In genomic region chr15:31372635-31373091, GRCh38 we compare ENCODE assay signal across 10 cellular contexts. TPM values are rescaled to one million over a fixed set of nuclear protein-coding genes. Genes with fewer than 3 reads are reported as not detected.
DNase-seq lines count a peak whose midpoint lies in the region; ATAC-seq, FAIRE-seq and TF ChIP-seq lines count a peak whose summit lies in the region.
"Had no signal": no experiment of that assay in that cellular context is flagged by ENCODE, and none has a peak within 500 bp of the region (broad histone marks: within the 10 kb centered on the region; RNA-seq: fewer than 3 reads in every experiment).

No MANE protein-coding gene starts in this region.

- H3K4me1 ChIP-seq in mammary epithelial cell (ENCODE audit: insufficient read depth, low read length) = peaks cover 18% of the 10 kb centered on the region
- H3K4me1 ChIP-seq in keratinocyte (ENCODE audit: control insufficient read depth, extremely low read depth, insufficient read depth, low read length) = peaks cover 43% of the 10 kb centered on the region
- peaks cover 29% of the 10 kb centered on the region for H3K4me1 ChIP-seq in testis

- in situ Hi-C loops in mammary epithelial cell (cut with MboI; ENCODE audit: low sequenced_read_pairs in 2 of 2) = no loop called here

- no peak for TF ChIP-seq POLR2A in testis (IDR thresholded peaks at IDR 0.05)

- H4K20me1 ChIP-seq in mammary epithelial cell (ENCODE audit: insufficient read depth, low read length) = no peaks in the 10 kb centered on the region
- H4K20me1 ChIP-seq in keratinocyte (ENCODE audit: control insufficient read depth, extremely low read depth, insufficient read depth, low read length) = peaks cover 2% of the 10 kb centered on the region

- TF ChIP-seq CTCF in mammary epithelial cell (conservative IDR thresholded peaks at IDR 0.05 in 1 of 2, IDR thresholded peaks at IDR 0.05 in 1 of 2; ENCODE audit: extremely low read depth in 1 of 2, insufficient read depth in 1 of 2, low read depth in 1 of 2, low read length in 2 of 2) = no peak
- no peak for TF ChIP-seq CTCF in keratinocyte (optimal IDR thresholded peaks at IDR 0.05 in 1 of 3, IDR thresholded peaks at IDR 0.05 in 1 of 3, conservative IDR thresholded peaks at IDR 0.05 in 1 of 3; ENCODE audit: extremely low read depth in 1 of 3, insufficient read depth in 2 of 3, low read length in 3 of 3)
- TF ChIP-seq CTCF in testis (IDR thresholded peaks at IDR 0.05) = no peak

- CTCF ChIA-PET in mammary epithelial cell (lab: Charles Lee; ENCODE audit: low non-redundant PET) = no interaction called here

- H3K4me3 ChIP-seq in mammary epithelial cell (replicated peaks in 1 of 3; ENCODE audit: insufficient read depth in 1 of 3, low read depth in 2 of 3, low read length in 3 of 3) (no peak overlapping the region), keratinocyte (ENCODE audit: control insufficient read depth in 2 of 3, extremely low read depth in 1 of 3, insufficient read depth in 2 of 3, low read depth in 1 of 3, low read length in 3 of 3) (no peak overlapping the region), testis (no peak overlapping the region)
- H3K4me3 ChIP-seq: thoracic aorta had no signal

- H3K79me2 ChIP-seq in mammary epithelial cell (ENCODE audit: insufficient read depth, low read length) (peaks cover 84% of the 10 kb centered on the region), keratinocyte (ENCODE audit: control insufficient read depth, insufficient read depth, low read length) (peaks cover 70% of the 10 kb centered on the region)

- FAIRE-seq in keratinocyte (lab: Jason Lieb, UNC) = peak; percentile 77

- H3K36me3 ChIP-seq in mammary epithelial cell (ENCODE audit: insufficient read depth, low read length) = peaks cover 4% of the 10 kb centered on the region
- peaks cover 4 to 15% of the 10 kb centered on the region in 2 experiments for H3K36me3 ChIP-seq in keratinocyte (ENCODE audit: control insufficient read depth in 2 of 2, extremely low read depth in 1 of 2, insufficient read depth in 2 of 2, low read length in 2 of 2)
- H3K36me3 ChIP-seq in testis (ENCODE audit: low read depth, missing control alignments) = no peaks in the 10 kb centered on the region

- no peak overlapping the region for H2AFZ ChIP-seq in mammary epithelial cell (ENCODE audit: low read depth, low read length)
- no peak overlapping the region for H2AFZ ChIP-seq in keratinocyte (ENCODE audit: control insufficient read depth, low read length)

- H3K4me2 ChIP-seq in mammary epithelial cell (ENCODE audit: insufficient read depth, low read depth, low read length) (no peak overlapping the region), keratinocyte (ENCODE audit: control insufficient read depth, extremely low read depth, insufficient read depth, low read depth, low read length) (peak overlapping the region; percentile 1)

- ATAC-seq in GM21528 (IDR thresholded peaks at IDR 0.05; ENCODE audit: low FRiP score, unreplicated experiment) (no peak), HG03025 (IDR thresholded peaks at IDR 0.05; ENCODE audit: low FRiP score, unreplicated experiment) (no peak)

- intact Hi-C loops in mammary epithelial cell (cut with micrococcal nuclease) = no loop called here
- intact Hi-C loops in testis (cut with DNase I; ENCODE audit: low total_unique reads) = no loop called here

- BruUV-seq in mammary epithelial cell (replicated peaks; lab: Mats Ljungman, UMichigan) = TSS peak; percentile 4

- H3K9me1 ChIP-seq in keratinocyte (ENCODE audit: control insufficient read depth, extremely low read depth, insufficient read depth, low read length) = peaks cover 7% of the 10 kb centered on the region

- no peaks in the 10 kb centered on the region for H3K9me3 ChIP-seq in mammary epithelial cell (replicated peaks; ENCODE audit: insufficient read depth, low read length)
- H3K9me3 ChIP-seq in keratinocyte (ENCODE audit: control insufficient read depth, low read depth, low read length) = no peaks in the 10 kb centered on the region
- no peaks in the 10 kb centered on the region for H3K9me3 ChIP-seq in testis
- H3K9me3 ChIP-seq: thoracic aorta had no signal

- H3K9ac ChIP-seq in mammary epithelial cell (ENCODE audit: insufficient read depth, low read length) (no peak overlapping the region), keratinocyte (ENCODE audit: control insufficient read depth, extremely low read depth, insufficient read depth, low read length) (no peak overlapping the region)

- H3K27me3 ChIP-seq in mammary epithelial cell (ENCODE audit: insufficient read depth, low read length) (no peaks in the 10 kb centered on the region), keratinocyte (ENCODE audit: control insufficient read depth, extremely low read depth, insufficient read depth, low read length) (no peaks in the 10 kb centered on the region), testis (no peaks in the 10 kb centered on the region)

- no peak overlapping the region for H3K27ac ChIP-seq in mammary epithelial cell (ENCODE audit: insufficient read depth, low read depth, low read length)
- H3K27ac ChIP-seq in keratinocyte (ENCODE audit: control insufficient read depth, insufficient read depth, low read length) = no peak overlapping the region
- peak overlapping the region in 1 of 2 donors; percentile 74 for H3K27ac ChIP-seq in testis
- H3K27ac ChIP-seq: thoracic aorta, VCaP had no signal

- WGBS in mammary epithelial cell (ENCODE audit: low coverage, missing lambda C conversion rate) = 59% methylated on average over 8 of the region's 14 CpGs
- WGBS in testis, 2 donors = 57 to 87% methylated on average over 8 to 14 of the region's 14 CpGs

- peak; percentile 13 for DNase-seq in NCI-H1105 treated with DMSO at 0.1 percent for 48 hours (lab: John Stamatoyannopoulos, UW)
- no peak for DNase-seq in NCI-H1105 (lab: John Stamatoyannopoulos, UW)
- peak; percentile 76 for DNase-seq in mammary epithelial cell
- DNase-seq in keratinocyte (ENCODE audit: low read depth, low spot score) = peak; percentile 71
- DNase-seq in testis = peak; percentile 74
- no peak for DNase-seq in NOMO-1 treated with DMSO at 0.1 percent for 48 hours (lab: John Stamatoyannopoulos, UW; ENCODE audit: unreplicated experiment)

- dilution Hi-C loops in mammary epithelial cell (cut with HindIII; ENCODE audit: low sequenced_read_pairs) (no loop called here), keratinocyte (cut with MboI; ENCODE audit: extremely low pct_ligation_motif_present, low sequenced_read_pairs) (no loop called here)

RNA-seq across cellular contexts. Expression of gene KLF13, which starts 46.0 kb away (rescaled TPM):
- total RNA-seq in mammary epithelial cell (10 to 100 TPM; 49.8 to 62.3 TPM), testis (10 to 100 TPM; 41.9 to 61.7 TPM)
- polyA plus RNA-seq in mammary epithelial cell (25.1 TPM), keratinocyte (42.4 to 66.7 TPM (median 59.8 TPM) in 3 replicates), testis (ENCODE audit: insufficient read depth, low read depth, low replicate concordance) (45.7 TPM)
- polyA minus RNA-seq in mammary epithelial cell (40.5 TPM), keratinocyte (52.2 to 63.3 TPM (median 62.0 TPM) in 3 replicates)
- 25.8 TPM for polyA plus RNA-seq in keratinocyte (2011; ENCODE audit: low read depth)
- 44.4 and 68.0 TPM in 2 replicates for polyA plus RNA-seq in keratinocyte (2011; cell fraction: cytosol; rRNA removed)
- polyA plus RNA-seq in keratinocyte (2011; cell fraction: nucleus; rRNA removed) = 107 and 118 TPM in 2 replicates
- 58.5 and 59.0 TPM in 2 replicates for polyA plus RNA-seq in keratinocyte (2012; ENCODE audit: low replicate concordance)
- polyA minus RNA-seq in keratinocyte (2011; cell fraction: cytosol; rRNA and poly(A)+ RNA removed) = 49.5 TPM
- polyA minus RNA-seq in keratinocyte (2011; cell fraction: nucleus; rRNA and poly(A)+ RNA removed) = 45.8 and 58.6 TPM in 2 replicates

Comparison
In these comparisons a context has a peak if more than half of its experiments do, and no peak if none do; other contexts are left out.
1. DNase-seq: peak in NCI-H1105 treated with DMSO at 0.1 percent for 48 hours (single experiment), mammary epithelial cell (single experiment), keratinocyte (single experiment) and testis (single experiment); none in NCI-H1105 (single experiment) and NOMO-1 treated with DMSO at 0.1 percent for 48 hours (single experiment).